ENCODE assay signal across 27 cellular contexts in the genomic region with DNA sequence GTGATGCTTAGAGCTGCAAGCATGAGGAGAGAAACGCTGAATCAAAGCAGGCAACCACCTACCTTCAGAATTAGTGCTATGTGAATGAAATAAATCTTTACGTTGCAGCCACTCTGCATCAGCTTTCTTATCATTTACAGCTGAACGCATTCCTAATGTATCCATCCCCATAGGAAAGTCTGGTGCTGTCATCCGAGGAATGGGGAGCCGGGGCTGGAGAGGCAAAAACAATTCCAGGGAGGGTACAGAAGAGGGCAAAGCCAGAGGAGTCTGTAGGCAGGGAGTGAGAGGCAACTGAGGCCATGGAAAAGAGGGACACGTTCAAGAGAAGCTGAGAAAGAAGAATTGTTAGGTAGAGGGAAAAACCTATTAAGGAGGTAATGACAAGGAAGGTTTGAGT.
"Had no signal": no experiment of that assay in that cellular context is flagged by ENCODE, and none has a peak within 500 bp of the region (broad histone marks: within the 10 kb centered on the region; RNA-seq: fewer than 3 reads in every experiment).

No MANE protein-coding gene starts in this region.

- H3K27ac Mint-ChIP-seq: dendritic cell treated with granulocyte-macrophage colony-stimulating factor and Interleukin-4, amounts not matched to agents 40 ng/mL and 50 ng/mL, for 4 days; effector memory CD8-positive, alpha-beta T cell; endodermal cell had no signal

- H3K9me3 ChIP-seq: colonic mucosa, esophagus squamous epithelium, gastrocnemius medialis, gastroesophageal sphincter, heart left ventricle, heart right ventricle had no signal

- H3K4me1 ChIP-seq: colonic mucosa, esophagus squamous epithelium, foreskin keratinocyte, gastrocnemius medialis, gastroesophageal sphincter, heart left ventricle, heart right ventricle had no signal

- DNase-seq: colonic mucosa; cortex of kidney; dermis blood vessel endothelial cell; dorsolateral prefrontal cortex; effector CD4-positive, alpha-beta T cell; effector CD8-positive, alpha-beta T cell; effector memory CD4-positive, alpha-beta T cell; effector memory CD8-positive, alpha-beta T cell; endodermal cell; erythroblast; esophagus squamous epithelium; foreskin fibroblast; foreskin melanocyte; gastrocnemius medialis; glutamatergic neuron; head of caudate nucleus; heart left ventricle; heart right ventricle had no signal

- FAIRE-seq: colon, endometrium, endothelial cell of umbilical vein, frontal cortex had no signal

- H3K27ac ChIP-seq: colonic mucosa, coronary artery, dorsolateral prefrontal cortex, epithelial cell of prostate, esophagus squamous epithelium, foreskin keratinocyte, gastrocnemius medialis, gastroesophageal sphincter, heart left ventricle, heart right ventricle had no signal

- H3K4me3 ChIP-seq: colonic mucosa, coronary artery, dorsolateral prefrontal cortex, esophagus squamous epithelium, gastrocnemius medialis, gastroesophageal sphincter, heart left ventricle, heart right ventricle had no signal

- H3K36me3 ChIP-seq: colonic mucosa, esophagus squamous epithelium, gastrocnemius medialis, gastroesophageal sphincter, heart left ventricle, heart right ventricle had no signal

- H3K4me3 Mint-ChIP-seq: dendritic cell treated with granulocyte-macrophage colony-stimulating factor and Interleukin-4, amounts not matched to agents 40 ng/mL and 50 ng/mL, for 4 days; effector memory CD8-positive, alpha-beta T cell; endodermal cell had no signal

- H3K27me3 ChIP-seq: colonic mucosa, dorsolateral prefrontal cortex, gastrocnemius medialis, gastroesophageal sphincter, heart right ventricle had no signal

- H3K9me3 Mint-ChIP-seq: dendritic cell treated with granulocyte-macrophage colony-stimulating factor and Interleukin-4, amounts not matched to agents 40 ng/mL and 50 ng/mL, for 4 days; effector memory CD8-positive, alpha-beta T cell; endodermal cell had no signal
